In the genomic region with DNA sequence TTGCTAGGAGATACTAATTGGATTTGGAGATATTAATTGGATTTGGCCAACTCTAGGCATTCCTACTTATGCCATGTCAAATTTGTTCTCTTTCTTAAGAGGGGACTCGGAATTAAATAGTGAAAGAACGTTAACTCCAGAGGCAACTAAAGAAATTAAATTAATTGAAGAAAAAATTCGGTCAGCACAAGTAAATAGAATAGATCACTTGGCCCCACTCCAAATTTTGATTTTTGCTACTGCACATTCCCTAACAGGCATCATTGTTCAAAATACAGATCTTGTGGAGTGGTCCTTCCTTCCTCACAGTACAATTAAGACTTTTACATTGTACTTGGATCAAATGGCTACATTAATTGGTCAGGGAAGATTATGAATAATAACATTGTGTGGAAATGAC, we compare ENCODE assay signal across 15 cellular contexts. TPM values are rescaled to one million over a fixed set of nuclear protein-coding genes. Genes with fewer than 3 reads are reported as not detected.
"Had no signal": no experiment of that assay in that cellular context is flagged by ENCODE, and none has a peak within 500 bp of the region (broad histone marks: within the 10 kb centered on the region; RNA-seq: fewer than 3 reads in every experiment).

No MANE protein-coding gene starts in this region.

RNA-seq across cellular contexts. Expression of gene IGLL1, which starts 37.6 kb away (rescaled TPM):
- total RNA-seq: activated B cell treated with CpG ODN at 0.5 μM for 24 hours; activated CD8-positive, alpha-beta T cell treated with anti-CD3 and anti-CD28 coated beads for 36 hours; activated T-cell treated with anti-CD3 and anti-CD28 coated beads, Interleukin-2, amount 50 U/mL, for 4 hours; activated T-helper 17 cell treated with anti-CD3 and anti-CD28 coated beads, Interleukin-2, amount 50 U/mL, for 72 hours; body of pancreas; chondrocyte; dermis microvascular lymphatic vessel endothelial cell; endothelial cell of umbilical vein; esophagus squamous epithelium; fibroblast of lung; fibroblast of villous mesenchyme; gastroesophageal sphincter; glomerular endothelial cell had no signal
- polyA plus RNA-seq: adipose tissue, endothelial cell of umbilical vein, esophagus, fibroblast of lung had no signal
